ENCODE assay signal across 25 cellular contexts in the genomic region with DNA sequence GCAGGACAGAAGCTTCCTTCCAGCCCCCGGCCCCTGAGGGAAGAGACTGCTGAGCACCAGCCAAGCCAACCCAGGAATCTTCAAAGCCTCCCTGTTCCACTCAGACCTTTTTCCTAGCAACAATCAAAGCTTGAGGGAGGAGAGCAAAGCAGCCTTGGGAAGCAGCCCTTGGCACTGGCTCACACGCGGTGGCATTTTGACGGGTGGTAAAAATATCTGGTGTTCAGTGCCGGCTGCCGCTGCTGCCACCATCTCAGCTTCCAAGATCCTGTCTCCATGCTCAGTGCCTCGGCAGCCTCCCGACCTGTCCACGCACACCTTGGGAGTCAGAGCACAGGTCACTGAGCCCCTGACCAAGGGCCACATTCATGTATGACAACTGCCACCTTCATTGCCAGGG.
DNase-seq lines count a peak whose midpoint lies in the region; ATAC-seq, FAIRE-seq and TF ChIP-seq lines count a peak whose summit lies in the region.
"Had no signal": no experiment of that assay in that cellular context is flagged by ENCODE, and none has a peak within 500 bp of the region (broad histone marks: within the 10 kb centered on the region; RNA-seq: fewer than 3 reads in every experiment).

No MANE protein-coding gene starts in this region.

- peak overlapping the region; percentile 93; the same call in 1 of the 2 replicates for H2BK15ac ChIP-seq in H1 (ENCODE audit: low read length)

- H4K20me1 ChIP-seq in H1 (replicated peaks in 1 of 2; ENCODE audit: control insufficient read depth in 1 of 2, insufficient read depth in 2 of 2, low read length in 2 of 2) = no peaks in the 10 kb centered on the region
- H4K20me1 ChIP-seq: BLaER1 treated with 17β-estradiol and CSF1 and Interleukin-3, amounts not matched to agents 10 nM and 100 nM had no signal

- H3K23me2 ChIP-seq in H1 (ENCODE audit: low read depth, low read length) = no peaks in the 10 kb centered on the region

- TF ChIP-seq EP300 in H1 (IDR thresholded peaks at IDR 0.05; ENCODE audit: borderline replicate concordance in 1 of 2, low read depth in 2 of 2, low read length in 2 of 2) = no peak

- H3K4me2 ChIP-seq in H1 (ENCODE audit: insufficient read depth in 1 of 2, low read depth in 2 of 2, low read length in 2 of 2) = no peak overlapping the region
- H3K4me2 ChIP-seq: BLaER1 treated with 17β-estradiol and CSF1 and Interleukin-3, amounts not matched to agents 10 nM and 100 nM had no signal

- no peak for TF ChIP-seq RAD21 in H1 (IDR thresholded peaks at IDR 0.05 in 1 of 2, conservative IDR thresholded peaks at IDR 0.05 in 1 of 2; ENCODE audit: low read depth in 2 of 2, low read length in 2 of 2)

- no peak overlapping the region for H3K9ac ChIP-seq in H1 (replicated peaks in 1 of 4; ENCODE audit: extremely low read depth in 1 of 4, low read depth in 3 of 4, low read length in 3 of 4)
- H3K9ac ChIP-seq: BLaER1 treated with 17β-estradiol and CSF1 and Interleukin-3, amounts not matched to agents 10 nM and 100 nM had no signal

- H4K5ac ChIP-seq in H1 (ENCODE audit: insufficient read length, low read depth, low read length) = no peak overlapping the region

- no peak overlapping the region for H3K27ac ChIP-seq in H1 (ENCODE audit: low read depth, low read length)
- peak overlapping the region; percentile 43 for H3K27ac ChIP-seq in right cardiac atrium (ENCODE audit: low read length)
- no peak overlapping the region for H3K27ac ChIP-seq in body of pancreas
- H3K27ac ChIP-seq: 22Rv1; BLaER1 treated with 17β-estradiol and CSF1 and Interleukin-3, amounts not matched to agents 10 nM and 100 nM had no signal

- intact Hi-C loops in Right ventricle myocardium inferior (cut with DNase I) (no loop called here), cardiac septum (cut with DNase I) (loop anchor here (5.0 kb wide), 1 partner anchor 105 kb away; no protein-coding TSS in a partner anchor), right cardiac atrium (cut with DNase I) (loop anchor here in 1 of 4 donors (5.0 kb wide), 1 partner anchor 90 kb away; no protein-coding TSS in a partner anchor), body of pancreas (cut with DNase I) (no loop called here)

- peak overlapping the region; percentile 47 for H4K91ac ChIP-seq in H1 (replicated peaks; ENCODE audit: insufficient read length, low read length)

- H3K4me3 ChIP-seq in H1 (ENCODE audit: extremely low read depth in 1 of 4, insufficient read depth in 2 of 4, low read depth in 3 of 4, low read length in 4 of 4) (no peak overlapping the region), right cardiac atrium (ENCODE audit: low read length) (no peak overlapping the region), body of pancreas (no peak overlapping the region)
- H3K4me3 ChIP-seq: BLaER1 treated with 17β-estradiol and CSF1 and Interleukin-3, amounts not matched to agents 10 nM and 100 nM; GM12878 had no signal

- POLR2A ChIA-PET in H1 (lab: Charles Lee; ENCODE audit: partially characterized antibody) = interaction anchor here (0.8 to 1.4 kb wide), 2 partner anchors 9 to 88 kb away, joined by 3 to 4 read pairs; no protein-coding TSS in a partner anchor

- no peaks in the 10 kb centered on the region for H3K36me3 ChIP-seq in H1 (ENCODE audit: control insufficient read depth in 2 of 4, insufficient read depth in 4 of 4, low read length in 3 of 4)
- H3K36me3 ChIP-seq in body of pancreas (replicated peaks in 1 of 2; ENCODE audit: insufficient read depth in 1 of 2, low read depth in 2 of 2) = no peaks in the 10 kb centered on the region
- H3K36me3 ChIP-seq: BLaER1 treated with 17β-estradiol and CSF1 and Interleukin-3, amounts not matched to agents 10 nM and 100 nM had no signal

- H2BK20ac ChIP-seq in H1 (ENCODE audit: low read length) = peak overlapping the region; percentile 23

- H2BK12ac ChIP-seq in H1 (ENCODE audit: low read depth, low read length) = peak overlapping the region; percentile 44; the same call in 1 of the 2 replicates

- DNase-seq in Right ventricle myocardium inferior (ENCODE audit: missing footprints) = no peak
- no peak for DNase-seq in cardiac septum (ENCODE audit: low spot score)
- no peak for DNase-seq in H1 (ENCODE audit: low read depth in 1 of 2, low spot score in 2 of 2)
- peak; percentile 25 to 72 (median 66) for DNase-seq in right cardiac atrium
- DNase-seq in superior temporal gyrus (ENCODE audit: extremely low spot score) = peak; percentile 58
- no peak for DNase-seq in body of pancreas
- DNase-seq: ACHN; Caco-2; CD4-positive, alpha-beta memory T cell; DMS 273 treated with DMSO at 0.1 percent for 48 hours; DMS79 treated with DMSO at 0.1 percent for 48 hours; GOT3; Karpas-422; MV-4-11; NCI-H1105 treated with DMSO at 0.1 percent for 48 hours; NCI-H2029 treated with DMSO at 0.1 percent for 48 hours; NCI-H226; NCI-H524; SHP77 had no signal

- TF ChIP-seq CTCF in H1 (IDR thresholded peaks at IDR 0.05; ENCODE audit: control extremely low read depth in 1 of 3, insufficient read depth in 1 of 3, low read depth in 1 of 3, low read length in 3 of 3) (no peak), body of pancreas (IDR thresholded peaks at IDR 0.05) (no peak)

- no peak overlapping the region for H2BK120ac ChIP-seq in H1 (replicated peaks; ENCODE audit: low read depth, low read length)

- WGBS in H1 (ENCODE audit: extremely low coverage in 1 of 2, insufficient coverage in 1 of 2, insufficient read length in 1 of 2, insufficient replicate concordance in 2 of 2, low coverage in 1 of 2, low lambda C conversion rate in 2 of 2, missing lambda C conversion rate in 1 of 2), 2 experiments = 86% methylated on average over 9 of the region's 9 CpGs; no CpG with 5 or more reads in 1 of the 2 experiments
- 57% methylated on average over 9 of the region's 9 CpGs for WGBS in right cardiac atrium
- 70 to 79% methylated on average over 6 to 9 of the region's 9 CpGs for WGBS in body of pancreas, 2 donors

- H3K4me1 ChIP-seq in H1 (replicated peaks in 1 of 4; ENCODE audit: control insufficient read depth in 3 of 4, insufficient read depth in 4 of 4, low read length in 3 of 4) = peaks cover 15 to 31% (median 21%) of the 10 kb centered on the region in 4 experiments
- no peaks in the 10 kb centered on the region for H3K4me1 ChIP-seq in right cardiac atrium (ENCODE audit: control insufficient read depth, insufficient read depth, low read length)
- peaks cover 8% of the 10 kb centered on the region for H3K4me1 ChIP-seq in body of pancreas
- H3K4me1 ChIP-seq: Caco-2 had no signal

- H3K23ac ChIP-seq in H1 (ENCODE audit: insufficient read length) = no peak overlapping the region

- no peak for FAIRE-seq in H1 (lab: Jason Lieb, UNC)
- FAIRE-seq: GM12878 had no signal

- H3K14ac ChIP-seq in H1 (ENCODE audit: insufficient read length) = no peak overlapping the region

- no peak overlapping the region for H3K56ac ChIP-seq in H1 (replicated peaks; ENCODE audit: insufficient read length, low read depth, low read length)

- ATAC-seq in Right ventricle myocardium inferior = peak; percentile 70
- ATAC-seq in right cardiac atrium = peak; percentile 68 to 76
- no peak for ATAC-seq in GM18517 (IDR thresholded peaks at IDR 0.05; ENCODE audit: unreplicated experiment)
- no peak for ATAC-seq in body of pancreas
- no peak for ATAC-seq in activated CD4-positive, CD25-positive, alpha-beta regulatory T cell treated with anti-CD3 and anti-CD28 coated beads, Interleukin-2, amount 50 U/mL, for 24 hours
- ATAC-seq: GM12878, HCT116 had no signal

- H3K9me3 ChIP-seq in H1 (ENCODE audit: insufficient read depth in 2 of 2, low read depth in 1 of 2, low read length in 1 of 2) = no peaks in the 10 kb centered on the region
- H3K9me3 ChIP-seq in right cardiac atrium (ENCODE audit: control insufficient read depth, low read length) = no peaks in the 10 kb centered on the region
- no peaks in the 10 kb centered on the region for H3K9me3 ChIP-seq in body of pancreas
- H3K9me3 ChIP-seq: BLaER1 treated with 17β-estradiol and CSF1 and Interleukin-3, amounts not matched to agents 10 nM and 100 nM; Caco-2 had no signal

- CTCF ChIA-PET in H1 (lab: Charles Lee; ENCODE audit: partially characterized antibody) = interaction anchor here (1.0 to 5.4 kb wide), 2 partner anchors 55 to 87 kb away, joined by 3 to 30 read pairs; no protein-coding TSS in a partner anchor

- peak overlapping the region; percentile 44; the same call in 1 of the 2 replicates for H3K18ac ChIP-seq in H1 (ENCODE audit: extremely low read depth, low read length)

- peak overlapping the region; percentile 27 for H3K4ac ChIP-seq in H1 (replicated peaks; ENCODE audit: insufficient read length, low read depth, low read length)

- TF ChIP-seq POLR2A in H1 (IDR thresholded peaks at IDR 0.05; ENCODE audit: control extremely low read depth in 1 of 2, low read depth in 2 of 2, low read length in 2 of 2) = no peak
- TF ChIP-seq POLR2A in body of pancreas (IDR thresholded peaks at IDR 0.05) = no peak

- no peak overlapping the region for H2AFZ ChIP-seq in H1 (ENCODE audit: low read length)

- no peaks in the 10 kb centered on the region for H3K79me1 ChIP-seq in H1 (ENCODE audit: low read depth, low read length)

- H3K79me2 ChIP-seq in H1 (ENCODE audit: control insufficient read depth in 1 of 2, insufficient read depth in 2 of 2, low read length in 2 of 2) = no peaks in the 10 kb centered on the region

- H3K27me3 ChIP-seq in H1 (replicated peaks in 1 of 4; ENCODE audit: control insufficient read depth in 3 of 4, extremely low read depth in 1 of 4, insufficient read depth in 3 of 4, low read length in 3 of 4) (no peaks in the 10 kb centered on the region), right cardiac atrium (ENCODE audit: control insufficient read depth, insufficient read depth) (no peaks in the 10 kb centered on the region), body of pancreas (no peaks in the 10 kb centered on the region)
- H3K27me3 ChIP-seq: BLaER1 treated with 17β-estradiol and CSF1 and Interleukin-3, amounts not matched to agents 10 nM and 100 nM had no signal

- no peak overlapping the region for H2AK5ac ChIP-seq in H1 (ENCODE audit: low read depth, low read length)

- no peak overlapping the region for H2BK5ac ChIP-seq in H1 (ENCODE audit: low read depth, low read length)

- no peak overlapping the region for H4K8ac ChIP-seq in H1 (ENCODE audit: extremely low read depth, insufficient read depth, low read length)

TF ChIP-seq in H1, 55 proteins besides CTCF, POLR2A, EP300 and RAD21 (continues in another document):
- TF ChIP-seq CBX8 (IDR thresholded peaks at IDR 0.05; ENCODE audit: borderline replicate concordance, low read depth, low read length) (no peak), CHD2 (IDR thresholded peaks at IDR 0.05; ENCODE audit: low read length) (no peak), SP4 (IDR thresholded peaks at IDR 0.05; ENCODE audit: low read length) (no peak), ASH2L (IDR thresholded peaks at IDR 0.05; ENCODE audit: low read length) (no peak), RXRA (IDR thresholded peaks at IDR 0.05; ENCODE audit: insufficient read depth, low read depth, low read length) (no peak), BACH1 (IDR thresholded peaks at IDR 0.05; ENCODE audit: low read length) (no peak), KDM1A (IDR thresholded peaks at IDR 0.05; ENCODE audit: borderline replicate concordance, low read length) (no peak), SUZ12 (IDR thresholded peaks at IDR 0.05; ENCODE audit: low read length) (no peak), SIN3A (conservative IDR thresholded peaks at IDR 0.05 in 1 of 2, IDR thresholded peaks at IDR 0.05 in 1 of 2; ENCODE audit: low read depth in 1 of 2, low read length in 2 of 2) (no peak), POU5F1 (IDR thresholded peaks at IDR 0.05; ENCODE audit: low read depth, low read length) (no peak)

Comparison
In these comparisons a context has a peak if more than half of its experiments do, and no peak if none do; other contexts are left out.
1. DNase-seq: peak in right cardiac atrium (3 of 3) and superior temporal gyrus (single experiment); none in Right ventricle myocardium inferior (single experiment), cardiac septum (single experiment), H1 (0 of 2) and body of pancreas (0 of 4).
2. ATAC-seq: peak in Right ventricle myocardium inferior (single experiment) and right cardiac atrium (2 of 2); none in GM18517 (single experiment), body of pancreas (single experiment) and activated CD4-positive, CD25-positive, alpha-beta regulatory T cell treated with anti-CD3 and anti-CD28 coated beads, Interleukin-2, amount 50 U/mL, for 24 hours (0 of 2).